In genomic region chr15:47431501-47431900, GRCh38 we compare ENCODE assay signal across 14 cellular contexts.
DNase-seq lines count a peak whose midpoint lies in the region; ATAC-seq and TF ChIP-seq lines count a peak whose summit lies in the region.
"Had no signal": no experiment of that assay in that cellular context is flagged by ENCODE, and none has a peak within 500 bp of the region (broad histone marks: within the 10 kb centered on the region; RNA-seq: fewer than 3 reads in every experiment).

No MANE protein-coding gene starts in this region.

- POLR2A ChIA-PET in PC-3 (lab: Charles Lee; ENCODE audit: unreplicated experiment): no interaction called here

- ATAC-seq in PC-3 (no peak), HG03571 (IDR thresholded peaks at IDR 0.05; ENCODE audit: unreplicated experiment) (no peak), GM18502 (IDR thresholded peaks at IDR 0.05; ENCODE audit: poor library complexity, unreplicated experiment) (no peak)
- ATAC-seq: activated T-cell treated with anti-CD3 and anti-CD28 coated beads, Interleukin-2, amount 50 U/mL, for 72 hours; naive thymus-derived CD8-positive, alpha-beta T cell had no signal

- H2AFZ ChIP-seq in PC-3 (ENCODE audit: low read length): no peak overlapping the region

- no peaks in the 10 kb centered on the region for H3K9me2 ChIP-seq in PC-3 (replicated peaks; ENCODE audit: low read length)

- H3K4me3 ChIP-seq in PC-3 (ENCODE audit: low read length) (no peak overlapping the region), fibroblast of mammary gland (ENCODE audit: control insufficient read depth, low read depth, low read length) (no peak overlapping the region)

- no peaks in the 10 kb centered on the region for H3K79me2 ChIP-seq in PC-3 (ENCODE audit: low read length)

- peak; percentile 8 for DNase-seq in Daoy (ENCODE audit: low read depth)
- peak; percentile 25 for DNase-seq in PC-3
- peak; percentile 58 for DNase-seq in fibroblast of mammary gland (ENCODE audit: low read depth)
- DNase-seq in renal cortical epithelial cell (ENCODE audit: low read depth): peak; percentile 5
- DNase-seq in activated T-cell treated with anti-CD3 and anti-CD28 coated beads, Interleukin-2, amount 50 U/mL, for 48 hours: no peak
- DNase-seq: activated CD4-positive, alpha-beta memory T cell treated with anti-CD3 and anti-CD28 coated beads for 36 hours; activated T-cell treated with anti-CD3 and anti-CD28 coated beads, Interleukin-2, amount 50 U/mL, for 72 hours; cortex of kidney; DMS79; hypothalamus; naive thymus-derived CD8-positive, alpha-beta T cell; NCI-H2029 had no signal

- intact Hi-C loops in PC-3 (cut with micrococcal nuclease): loop anchor here (10.0 kb wide), 1 partner anchor 283 kb away; the partner anchor contains the start of gene SEMA6D

- no peak overlapping the region for H3K27ac ChIP-seq in PC-3 (ENCODE audit: low read length)

- no peaks in the 10 kb centered on the region for H3K9me3 ChIP-seq in PC-3 (ENCODE audit: low read length)

- H3K9ac ChIP-seq in PC-3 (ENCODE audit: low read length): no peak overlapping the region

- no peaks in the 10 kb centered on the region for H3F3A ChIP-seq in PC-3 (ENCODE audit: low read length, unreplicated experiment)

- no peaks in the 10 kb centered on the region for H3K27me3 ChIP-seq in PC-3 (ENCODE audit: low read length)

- CTCF ChIA-PET in PC-3 (lab: Charles Lee): no interaction called here

- no TSS peak for BruUV-seq in PC-3 (replicated peaks; lab: Mats Ljungman, UMichigan)

- H3K36me3 ChIP-seq in PC-3 (ENCODE audit: low read depth, low read length): no peaks in the 10 kb centered on the region

- TF ChIP-seq CTCF in PC-3 (conservative IDR thresholded peaks at IDR 0.05; ENCODE audit: low read depth, low read length) (no peak), fibroblast of mammary gland (conservative IDR thresholded peaks at IDR 0.05; ENCODE audit: control insufficient read depth, insufficient read depth, low read depth, low read length) (no peak)

- H4K20me1 ChIP-seq in PC-3 (ENCODE audit: low read length): no peaks in the 10 kb centered on the region

- H3K4me2 ChIP-seq in PC-3 (ENCODE audit: low read length): no peak overlapping the region

- 0 out of 2 replicates have a peak, but pooled peaks cover 6% of the 10 kb centered on the region for H3K4me1 ChIP-seq in PC-3 (ENCODE audit: insufficient read depth, low read length)

Comparison
In these comparisons a context has a peak if more than half of its experiments do, and no peak if none do; other contexts are left out.
1. DNase-seq: peak in Daoy (single experiment), PC-3 (single experiment), fibroblast of mammary gland (single experiment) and renal cortical epithelial cell (single experiment); none in activated T-cell treated with anti-CD3 and anti-CD28 coated beads, Interleukin-2, amount 50 U/mL, for 48 hours (0 of 2).